ENCODE assay signal across 22 cellular contexts in genomic region chr11:69531717-69532088, GRCh38. TPM values are rescaled to one million over a fixed set of nuclear protein-coding genes. Genes with fewer than 3 reads are reported as not detected.
DNase-seq lines count a peak whose midpoint lies in the region; ATAC-seq and TF ChIP-seq lines count a peak whose summit lies in the region.
"Had no signal": no experiment of that assay in that cellular context is flagged by ENCODE, and none has a peak within 500 bp of the region (broad histone marks: within the 10 kb centered on the region; RNA-seq: fewer than 3 reads in every experiment).

No MANE protein-coding gene starts in this region.

- TF ChIP-seq CTCF in right atrium auricular region (IDR thresholded peaks at IDR 0.05) (no peak), spleen (IDR thresholded peaks at IDR 0.05 in 8 of 11, conservative IDR thresholded peaks at IDR 0.05 in 3 of 11) (no peak)

- no peak for TF ChIP-seq POLR2A in spleen (IDR thresholded peaks at IDR 0.05)

- peak overlapping the region in 7 of 8 donors; percentile 41 to 91 (median 82) for H3K4me3 Mint-ChIP-seq in naive B cell
- H3K4me3 Mint-ChIP-seq: CD4-positive, alpha-beta T cell had no signal

- H3K9me3 Mint-ChIP-seq in naive B cell = peaks cover 0 to 3% (median 0%) of the 10 kb centered on the region in 7 donors
- H3K9me3 Mint-ChIP-seq: CD4-positive, alpha-beta T cell had no signal

- H3K36me3 Mint-ChIP-seq in naive B cell = no peaks in the 10 kb centered on the region

- H3K9me3 ChIP-seq in right atrium auricular region (no peaks in the 10 kb centered on the region), spleen (no peaks in the 10 kb centered on the region)
- H3K9me3 ChIP-seq: MG63 had no signal

- WGBS in spleen, 5 donors = 70 to 78% (median 71%) methylated on average over 9 of the region's 9 CpGs

- no peak overlapping the region for H3K4me3 ChIP-seq in right atrium auricular region
- H3K4me3 ChIP-seq in H7 (ENCODE audit: insufficient read depth, low read depth, low read length) = no peak overlapping the region
- H3K4me3 ChIP-seq in spleen = no peak overlapping the region
- H3K4me3 ChIP-seq: K562, MG63, SK-N-MC had no signal

- peak; percentile 3 for DNase-seq in left cardiac atrium
- DNase-seq in right atrium auricular region (ENCODE audit: low spot score) = no peak
- peak; percentile 38 for DNase-seq in H7
- DNase-seq in naive B cell = no peak
- peak; percentile 47 for DNase-seq in spleen
- DNase-seq in GM03348 (ENCODE audit: low spot score) = no peak
- no peak for DNase-seq in NCI-H2196 (lab: John Stamatoyannopoulos, UW; ENCODE audit: unreplicated experiment)
- DNase-seq: CD4-positive, alpha-beta T cell; COR-L47; DMS 273 treated with DMSO at 0.1 percent for 48 hours; DND-41; MG63; NCI-H1417; NCI-H1694 treated with DMSO at 0.1 percent for 48 hours; SHP77 treated with DMSO at 0.1 percent for 48 hours had no signal

- no peaks in the 10 kb centered on the region for H3K4me1 ChIP-seq in right atrium auricular region
- peaks cover 0 to 23% (median 9%) of the 10 kb centered on the region in 6 donors for H3K4me1 ChIP-seq in spleen

- peak overlapping the region in 5 of 6 donors; percentile 42 to 96 (median 79) for H3K27ac Mint-ChIP-seq in naive B cell
- H3K27ac Mint-ChIP-seq: CD4-positive, alpha-beta T cell had no signal

- H3K27me3 ChIP-seq in right atrium auricular region (no peaks in the 10 kb centered on the region), H7 (ENCODE audit: control insufficient read depth, insufficient read depth, low read length) (no peaks in the 10 kb centered on the region), spleen (replicated peaks in 1 of 7) (no peaks in the 10 kb centered on the region)
- H3K27me3 ChIP-seq: MG63 had no signal

- no peak for ATAC-seq in left cardiac atrium
- peak in 1 of 2 donors; percentile 18 for ATAC-seq in naive B cell (ENCODE audit: low read depth in 2 of 2)
- no peak for ATAC-seq in HG02870 (IDR thresholded peaks at IDR 0.05; ENCODE audit: unreplicated experiment)
- ATAC-seq: K562 had no signal

- no peaks in the 10 kb centered on the region for H3K36me3 ChIP-seq in right atrium auricular region
- no peaks in the 10 kb centered on the region for H3K36me3 ChIP-seq in H7 (replicated peaks; ENCODE audit: control insufficient read depth, insufficient read depth, low read length)
- no peaks in the 10 kb centered on the region for H3K36me3 ChIP-seq in spleen
- H3K36me3 ChIP-seq: MG63 had no signal

- intact Hi-C loops in left cardiac atrium (cut with DNase I) (loop anchor here in 1 of 2 donors (10.0 kb wide), 1 partner anchor 227 kb away; no protein-coding TSS in a partner anchor), spleen (cut with DNase I; ENCODE audit: low total_unique reads) (no loop called here)

- H3K4me1 Mint-ChIP-seq in naive B cell = peaks cover 34 to 47% (median 44%) of the 10 kb centered on the region in 3 donors

- no peaks in the 10 kb centered on the region for H3K27me3 Mint-ChIP-seq in naive B cell

- no peak overlapping the region for H3K27ac ChIP-seq in right atrium auricular region
- no peak overlapping the region for H3K27ac ChIP-seq in spleen
- H3K27ac ChIP-seq: RWPE1, SK-N-MC had no signal

RNA-seq across cellular contexts. Expression of gene LINC01488, which starts 50.2 kb away (rescaled TPM):
- total RNA-seq in left cardiac atrium (under 1 TPM in 1 of 2 donors, not detected in 1; 0.06 TPM), right atrium auricular region (not detected), spleen (not detected)
- not detected in 2 replicates for total RNA-seq in H7 (2014; rRNA removed; shearing (Covaris generic))
- polyA plus RNA-seq in naive B cell (ENCODE audit: low read depth in 6 of 6) (not detected), spleen (not detected)
- total RNA-seq: CD4-positive, alpha-beta T cell; H4; K562; LHCN-M2; NCI-H460 had no signal
- polyA plus RNA-seq: K562 had no signal

Comparison
In these comparisons a context has a peak if more than half of its experiments do, and no peak if none do; other contexts are left out.
1. DNase-seq: peak in left cardiac atrium (single experiment), H7 (single experiment) and spleen (single experiment); none in right atrium auricular region (single experiment), naive B cell (single experiment), GM03348 (single experiment) and NCI-H2196 (single experiment).